1 cellular context compared by ENCODE assay signal in the genomic region with DNA sequence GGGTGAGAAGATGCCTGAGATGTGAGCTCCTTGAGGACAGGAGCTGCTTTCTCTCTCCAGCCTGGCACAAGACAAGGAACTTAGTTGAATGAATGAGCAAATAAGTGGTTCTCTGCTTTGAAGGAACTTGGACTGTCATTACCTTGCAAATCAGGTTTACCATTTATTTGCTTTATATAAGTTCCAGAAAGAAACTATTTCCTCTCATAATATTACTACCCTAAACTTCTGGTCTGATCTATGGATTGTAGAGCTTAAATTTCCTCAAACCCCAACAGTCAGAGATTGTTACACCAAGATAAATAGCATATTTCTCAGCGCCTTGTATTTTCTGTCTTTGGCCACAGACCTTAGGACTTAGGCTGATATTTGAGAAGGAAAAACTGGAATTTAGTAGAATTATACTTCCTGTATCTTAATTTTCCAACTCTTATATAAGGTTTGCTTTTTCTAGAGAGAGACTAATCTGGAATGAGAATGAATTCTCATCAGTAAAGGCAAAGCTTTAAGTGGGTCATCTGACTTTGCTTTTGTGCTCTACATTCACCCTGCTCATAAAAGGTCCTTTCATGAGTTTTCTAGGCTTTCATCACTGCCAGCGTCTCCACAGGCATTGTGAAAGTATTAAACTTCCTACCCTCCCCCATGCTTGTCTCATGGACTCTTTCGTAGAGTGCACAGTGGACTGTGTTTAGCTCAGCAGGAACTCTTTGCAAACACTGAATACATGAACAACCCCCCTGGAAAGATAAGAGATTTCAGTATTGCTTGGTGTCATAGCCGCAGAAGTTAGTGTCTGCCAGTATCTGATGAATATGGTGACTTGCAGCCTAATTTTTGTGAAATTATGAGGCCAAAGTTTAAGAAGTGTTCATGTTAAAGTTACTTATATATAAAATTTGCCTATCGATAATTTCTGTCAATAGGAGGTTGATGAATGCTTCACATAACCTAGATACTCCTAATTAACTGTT.
A peak's percentile ranks its signal among the peaks of the same experiment; 100 is the strongest.
TF ChIP-seq lines count a peak whose summit lies in the region.

No MANE protein-coding gene starts in this region.

TF ChIP-seq in HepG2, 621 proteins besides CTCF, POLR2A, EP300 and RAD21 (continued from another document and continues in another):
- TF ChIP-seq, protein P1, sequence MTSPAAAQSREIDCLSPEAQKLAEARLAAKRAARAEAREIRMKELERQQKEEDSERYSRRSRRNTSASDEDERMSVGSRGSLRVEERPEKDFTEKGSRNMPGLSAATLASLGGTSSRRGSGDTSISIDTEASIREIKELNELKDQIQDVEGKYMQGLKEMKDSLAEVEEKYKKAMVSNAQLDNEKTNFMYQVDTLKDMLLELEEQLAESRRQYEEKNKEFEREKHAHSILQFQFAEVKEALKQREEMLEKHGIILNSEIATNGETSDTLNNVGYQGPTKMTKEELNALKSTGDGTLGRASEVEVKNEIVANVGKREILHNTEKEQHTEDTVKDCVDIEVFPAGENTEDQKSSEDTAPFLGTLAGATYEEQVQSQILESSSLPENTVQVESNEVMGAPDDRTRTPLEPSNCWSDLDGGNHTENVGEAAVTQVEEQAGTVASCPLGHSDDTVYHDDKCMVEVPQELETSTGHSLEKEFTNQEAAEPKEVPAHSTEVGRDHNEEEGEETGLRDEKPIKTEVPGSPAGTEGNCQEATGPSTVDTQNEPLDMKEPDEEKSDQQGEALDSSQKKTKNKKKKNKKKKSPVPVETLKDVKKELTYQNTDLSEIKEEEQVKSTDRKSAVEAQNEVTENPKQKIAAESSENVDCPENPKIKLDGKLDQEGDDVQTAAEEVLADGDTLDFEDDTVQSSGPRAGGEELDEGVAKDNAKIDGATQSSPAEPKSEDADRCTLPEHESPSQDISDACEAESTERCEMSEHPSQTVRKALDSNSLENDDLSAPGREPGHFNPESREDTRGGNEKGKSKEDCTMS (CRISPR knock-in tag; conservative IDR thresholded peaks at IDR 0.05): no peak
- TF ChIP-seq ZBTB39 (CRISPR knock-in tag; IDR thresholded peaks at IDR 0.05) (no peak), ZNF644 (CRISPR knock-in tag; IDR thresholded peaks at IDR 0.05; ENCODE audit: low read depth) (peak; percentile 96), CBX2 (IDR thresholded peaks at IDR 0.05; ENCODE audit: low read depth, low read length) (no peak), CBX2 (CRISPR knock-in tag; IDR thresholded peaks at IDR 0.05; ENCODE audit: low read depth) (no peak), ZNF317 (CRISPR knock-in tag; IDR thresholded peaks at IDR 0.05) (peak; percentile 80), ZEB1 (IDR thresholded peaks at IDR 0.05; ENCODE audit: insufficient replicate concordance, low read depth) (peak; percentile 55), ELK4 (CRISPR knock-in tag; IDR thresholded peaks at IDR 0.05; ENCODE audit: borderline replicate concordance) (no peak), ZNF615 (CRISPR knock-in tag; IDR thresholded peaks at IDR 0.05; ENCODE audit: borderline replicate concordance) (no peak; the same call in 1 of the 2 replicates), ZMYM3 (CRISPR knock-in tag; IDR thresholded peaks at IDR 0.05) (peak; percentile 81; the same call in 1 of the 2 replicates), ZFP36L2 (CRISPR knock-in tag; IDR thresholded peaks at IDR 0.05) (no peak), CEBPG (CRISPR knock-in tag; IDR thresholded peaks at IDR 0.05) (peak; percentile 98), ZBTB43 (CRISPR knock-in tag; conservative IDR thresholded peaks at IDR 0.05) (no peak), AHR (CRISPR knock-in tag; IDR thresholded peaks at IDR 0.05) (peak; percentile 36; the same call in 1 of the 2 replicates), SYNCRIP (IDR thresholded peaks at IDR 0.05; ENCODE audit: insufficient read depth, low read depth, low read length) (no peak), ZNF646 (CRISPR knock-in tag; IDR thresholded peaks at IDR 0.05) (no peak), MATR3 (CRISPR knock-in tag; IDR thresholded peaks at IDR 0.05) (no peak), ZHX1 (CRISPR knock-in tag; IDR thresholded peaks at IDR 0.05; ENCODE audit: low read depth) (peak; percentile 89), MEIS2 (CRISPR knock-in tag; IDR thresholded peaks at IDR 0.05) (no peak), POGK (CRISPR knock-in tag; conservative IDR thresholded peaks at IDR 0.05) (no peak; the same call in 1 of the 2 replicates)
- TF ChIP-seq, protein P2, sequence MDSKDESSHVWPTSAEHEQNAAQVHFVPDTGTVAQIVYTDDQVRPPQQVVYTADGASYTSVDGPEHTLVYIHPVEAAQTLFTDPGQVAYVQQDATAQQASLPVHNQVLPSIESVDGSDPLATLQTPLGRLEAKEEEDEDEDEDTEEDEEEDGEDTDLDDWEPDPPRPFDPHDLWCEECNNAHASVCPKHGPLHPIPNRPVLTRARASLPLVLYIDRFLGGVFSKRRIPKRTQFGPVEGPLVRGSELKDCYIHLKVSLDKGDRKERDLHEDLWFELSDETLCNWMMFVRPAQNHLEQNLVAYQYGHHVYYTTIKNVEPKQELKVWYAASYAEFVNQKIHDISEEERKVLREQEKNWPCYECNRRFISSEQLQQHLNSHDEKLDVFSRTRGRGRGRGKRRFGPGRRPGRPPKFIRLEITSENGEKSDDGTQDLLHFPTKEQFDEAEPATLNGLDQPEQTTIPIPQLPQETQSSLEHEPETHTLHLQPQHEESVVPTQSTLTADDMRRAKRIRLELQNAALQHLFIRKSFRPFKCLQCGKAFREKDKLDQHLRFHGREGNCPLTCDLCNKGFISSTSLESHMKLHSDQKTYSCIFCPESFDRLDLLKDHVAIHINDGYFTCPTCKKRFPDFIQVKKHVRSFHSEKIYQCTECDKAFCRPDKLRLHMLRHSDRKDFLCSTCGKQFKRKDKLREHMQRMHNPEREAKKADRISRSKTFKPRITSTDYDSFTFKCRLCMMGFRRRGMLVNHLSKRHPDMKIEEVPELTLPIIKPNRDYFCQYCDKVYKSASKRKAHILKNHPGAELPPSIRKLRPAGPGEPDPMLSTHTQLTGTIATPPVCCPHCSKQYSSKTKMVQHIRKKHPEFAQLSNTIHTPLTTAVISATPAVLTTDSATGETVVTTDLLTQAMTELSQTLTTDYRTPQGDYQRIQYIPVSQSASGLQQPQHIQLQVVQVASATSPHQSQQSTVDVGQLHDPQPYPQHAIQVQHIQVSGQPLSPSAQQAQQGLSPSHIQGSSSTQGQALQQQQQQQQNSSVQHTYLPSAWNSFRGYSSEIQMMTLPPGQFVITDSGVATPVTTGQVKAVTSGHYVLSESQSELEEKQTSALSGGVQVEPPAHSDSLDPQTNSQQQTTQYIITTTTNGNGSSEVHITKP (CRISPR knock-in tag; IDR thresholded peaks at IDR 0.05; ENCODE audit: low read depth): peak; percentile 78
- TF ChIP-seq, protein P3, sequence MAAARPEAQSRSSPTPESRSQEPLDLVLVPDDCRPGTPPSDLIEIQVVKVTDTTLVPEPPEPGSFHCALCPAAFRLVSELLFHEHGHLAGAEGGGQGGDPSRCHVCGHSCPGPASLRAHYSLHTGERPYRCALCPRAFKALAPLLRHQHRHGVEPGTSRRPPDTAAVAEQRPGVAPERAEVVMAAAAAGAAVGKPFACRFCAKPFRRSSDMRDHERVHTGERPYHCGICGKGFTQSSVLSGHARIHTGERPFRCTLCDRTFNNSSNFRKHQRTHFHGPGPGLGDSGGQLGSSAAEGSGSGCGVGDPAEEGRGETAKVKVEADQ (CRISPR knock-in tag; IDR thresholded peaks at IDR 0.05; ENCODE audit: borderline replicate concordance): no peak; the same call in 1 of the 2 replicates
